In genomic region chr5:14240366-14240765, GRCh38 we compare ENCODE assay signal across 2 cellular contexts.
TF ChIP-seq lines count a peak whose summit lies in the region.

No MANE protein-coding gene starts in this region.

TF ChIP-seq in IMR-90, 13 proteins besides CTCF, POLR2A, EP300 and RAD21:
- TF ChIP-seq MAFK (IDR thresholded peaks at IDR 0.05; ENCODE audit: low read depth, low read length) (peak; percentile 83), BHLHE40 (IDR thresholded peaks at IDR 0.05; ENCODE audit: low read depth, low read length) (no peak)

TF ChIP-seq in GM12878, 131 proteins besides CTCF, POLR2A, EP300 and RAD21:
- no peak for TF ChIP-seq KAT2A (conservative IDR thresholded peaks at IDR 0.05; ENCODE audit: control insufficient read depth, low read depth, low read length)
- no peak for TF ChIP-seq NFIC (IDR thresholded peaks at IDR 0.05; ENCODE audit: low read depth, low read length)
- no peak for TF ChIP-seq CREM (IDR thresholded peaks at IDR 0.05; ENCODE audit: low read depth)
- no peak for TF ChIP-seq NR2F1 (conservative IDR thresholded peaks at IDR 0.05)
- no peak for TF ChIP-seq IRF5 (IDR thresholded peaks at IDR 0.05; ENCODE audit: borderline replicate concordance)
- TF ChIP-seq CBX5 (IDR thresholded peaks at IDR 0.05; ENCODE audit: low read depth) = no peak
- no peak for TF ChIP-seq ZSCAN29 (IDR thresholded peaks at IDR 0.05)
- TF ChIP-seq STAT1 (conservative IDR thresholded peaks at IDR 0.05) = no peak
- no peak for TF ChIP-seq PBX3 (IDR thresholded peaks at IDR 0.05; ENCODE audit: insufficient replicate concordance, low read depth, low read length)
- TF ChIP-seq NFXL1 (IDR thresholded peaks at IDR 0.05; ENCODE audit: borderline replicate concordance) = no peak
- TF ChIP-seq SMARCA5 (IDR thresholded peaks at IDR 0.05) = no peak
- no peak for TF ChIP-seq WRNIP1 (IDR thresholded peaks at IDR 0.05; ENCODE audit: borderline replicate concordance, low read depth, low read length)
- no peak for TF ChIP-seq NRF1 (conservative IDR thresholded peaks at IDR 0.05; ENCODE audit: low read depth, low read length)
- no peak for TF ChIP-seq HCFC1 (IDR thresholded peaks at IDR 0.05; ENCODE audit: low read length)
- TF ChIP-seq IRF3 (IDR thresholded peaks at IDR 0.05) = no peak
- TF ChIP-seq ASH2L (IDR thresholded peaks at IDR 0.05; ENCODE audit: borderline replicate concordance, low read depth) = no peak
- no peak for TF ChIP-seq SPI1 (IDR thresholded peaks at IDR 0.05; ENCODE audit: borderline replicate concordance, insufficient read depth, low read depth, low read length)
- no peak for TF ChIP-seq PAX8 (IDR thresholded peaks at IDR 0.05)
- TF ChIP-seq HDGF (IDR thresholded peaks at IDR 0.05) = no peak
